27 cellular contexts compared by ENCODE assay signal in genomic region chr1:65330822-65331221, GRCh38.
"Had no signal": no experiment of that assay in that cellular context is flagged by ENCODE, and none has a peak within 500 bp of the region (broad histone marks: within the 10 kb centered on the region; RNA-seq: fewer than 3 reads in every experiment).

No MANE protein-coding gene starts in this region.

- H3K27me3 Mint-ChIP-seq: activated naive CD4-positive, alpha-beta T cell treated with anti-CD3 and anti-CD28 coated beads, Interleukin-2, amount 10 ng/mL, durations not matched to agents 7 days and 5 days had no signal

- H3K4me3 ChIP-seq: esophagus squamous epithelium, left lung, lower lobe of right lung, neural progenitor cell, psoas muscle, smooth muscle cell, thyroid gland, upper lobe of left lung, vagina had no signal

- H3K36me3 Mint-ChIP-seq: activated naive CD4-positive, alpha-beta T cell treated with anti-CD3 and anti-CD28 coated beads, Interleukin-2, amount 10 ng/mL, durations not matched to agents 7 days and 5 days; natural killer cell; neural progenitor cell had no signal

- H3K4me1 Mint-ChIP-seq: activated naive CD4-positive, alpha-beta T cell treated with anti-CD3 and anti-CD28 coated beads, Interleukin-2, amount 10 ng/mL, durations not matched to agents 7 days and 5 days; natural killer cell; neural progenitor cell had no signal

- FAIRE-seq: astrocyte had no signal

- ATAC-seq: left lung, lower lobe of right lung, natural killer cell, psoas muscle had no signal

- H3K36me3 ChIP-seq: brain microvascular endothelial cell, esophagus squamous epithelium, left lung, lower lobe of right lung, neural progenitor cell, thyroid gland, upper lobe of left lung, vagina had no signal

- H2AFZ ChIP-seq: neural progenitor cell, parathyroid adenoma had no signal

- H3K27ac Mint-ChIP-seq: activated naive CD4-positive, alpha-beta T cell treated with anti-CD3 and anti-CD28 coated beads, Interleukin-2, amount 10 ng/mL, durations not matched to agents 7 days and 5 days; activated T-helper 1 cell treated with anti-CD3 and anti-CD28 coated beads, Interleukin-12 subunit alpha, Interleukin-12 subunit beta, Interleukin-2, Interleukin-4 antibody, amounts not matched to agents 30 ng/mL and 10 ng/mL and 1 ng/mL, durations not matched to agents 14 hours and 24 hours and 36 hours; natural killer cell; neural progenitor cell; T-helper 2 cell treated with Interferon-gamma antibody and Interleukin-4, amounts not matched to agents 5 μg/mL and 100 μg/mL, for 36 hours had no signal

- H3K4me3 Mint-ChIP-seq: activated naive CD4-positive, alpha-beta T cell treated with anti-CD3 and anti-CD28 coated beads, Interleukin-2, amount 10 ng/mL, durations not matched to agents 7 days and 5 days; activated T-helper 1 cell treated with anti-CD3 and anti-CD28 coated beads, Interleukin-12 subunit alpha, Interleukin-12 subunit beta, Interleukin-2, Interleukin-4 antibody, amounts not matched to agents 30 ng/mL and 10 ng/mL and 1 ng/mL, durations not matched to agents 14 hours and 24 hours and 36 hours; natural killer cell; neural progenitor cell; T-helper 2 cell treated with Interferon-gamma antibody and Interleukin-4, amounts not matched to agents 5 μg/mL and 100 μg/mL, for 36 hours had no signal

- H3K4me1 ChIP-seq: esophagus squamous epithelium, left lung, lower lobe of right lung, neural progenitor cell, parathyroid adenoma, psoas muscle, thyroid gland, upper lobe of left lung, vagina had no signal

- H3K9me3 Mint-ChIP-seq: activated naive CD4-positive, alpha-beta T cell treated with anti-CD3 and anti-CD28 coated beads, Interleukin-2, amount 10 ng/mL, durations not matched to agents 7 days and 5 days; activated T-helper 1 cell treated with anti-CD3 and anti-CD28 coated beads, Interleukin-12 subunit alpha, Interleukin-12 subunit beta, Interleukin-2, Interleukin-4 antibody, amounts not matched to agents 30 ng/mL and 10 ng/mL and 1 ng/mL, durations not matched to agents 14 hours and 24 hours and 36 hours; natural killer cell; neural progenitor cell; T-helper 2 cell treated with Interferon-gamma antibody and Interleukin-4, amounts not matched to agents 5 μg/mL and 100 μg/mL, for 36 hours had no signal

- DNase-seq: activated CD4-positive, alpha-beta T cell treated with anti-CD3 and anti-CD28 coated beads for 48 hours; activated CD4-positive, alpha-beta T cell treated with anti-CD3 and anti-CD28 coated beads, Interleukin-2, amount 50 U/mL, for 48 hours; activated CD8-positive, alpha-beta memory T cell treated with anti-CD3 and anti-CD28 coated beads for 24 hours; activated gamma-delta T cell; activated naive CD4-positive, alpha-beta T cell treated with anti-CD3 and anti-CD28 coated beads, Interleukin-2, amount 10 ng/mL, durations not matched to agents 7 days and 5 days; amniotic stem cell; brain microvascular endothelial cell; esophagus squamous epithelium; foreskin melanocyte; left lung; lower lobe of right lung; mesenchymal stem cell; natural killer cell; occipital lobe; psoas muscle; stimulated activated CD4-positive, alpha-beta T cell treated with anti-CD3 and anti-CD28 coated beads, Interleukin-15, amount 100 ng/mL, for 24 hours; stimulated activated naive CD4-positive, alpha-beta T cell treated with Interleukin-2 at 50 U/mL for 16 hours; T-helper 1 cell; thyroid gland had no signal

- H3K9ac ChIP-seq: neural progenitor cell, parathyroid adenoma had no signal

- H3K27me3 ChIP-seq: brain microvascular endothelial cell, esophagus squamous epithelium, left lung, neural progenitor cell, thyroid gland, upper lobe of left lung, vagina had no signal

- H3K4me2 ChIP-seq: neural progenitor cell, smooth muscle cell had no signal

- H3K79me2 ChIP-seq: parathyroid adenoma had no signal

- H3K9me3 ChIP-seq: esophagus squamous epithelium, left lung, lower lobe of right lung, psoas muscle, thyroid gland, upper lobe of left lung, vagina had no signal

- H3K27ac ChIP-seq: brain microvascular endothelial cell, esophagus squamous epithelium, left lung, lower lobe of right lung, neural progenitor cell, parathyroid adenoma, psoas muscle, thyroid gland, upper lobe of left lung, vagina had no signal
